ENCODE assay signal across 1 cellular context in the genomic region with DNA sequence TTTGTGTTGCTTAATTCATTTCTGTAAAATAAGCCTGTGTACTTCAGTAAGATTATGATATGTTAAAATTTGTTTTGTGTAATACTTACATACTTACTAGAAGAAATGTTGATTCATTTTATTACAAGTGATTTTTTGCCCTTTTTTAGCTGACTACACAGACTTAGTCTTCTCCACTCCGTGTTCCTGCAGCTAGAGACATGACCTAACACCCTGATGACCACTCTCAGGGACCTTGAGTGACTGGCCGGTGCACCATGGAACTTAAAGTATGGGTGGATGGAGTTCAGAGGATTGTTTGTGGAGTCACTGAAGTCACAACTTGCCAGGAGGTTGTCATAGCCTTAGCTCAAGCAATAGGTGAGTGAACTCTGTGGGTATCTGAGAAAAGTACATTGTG.
TF ChIP-seq lines count a peak whose summit lies in the region.

No MANE protein-coding gene starts in this region.

TF ChIP-seq in A549, 52 proteins besides CTCF, POLR2A, EP300 and RAD21 (continued from another document):
- TF ChIP-seq BHLHE40 (IDR thresholded peaks at IDR 0.05; ENCODE audit: low read depth, low read length) (no peak), TP53 (CRISPR knock-in tag; IDR thresholded peaks at IDR 0.05) (no peak), RFX5 (IDR thresholded peaks at IDR 0.05) (no peak), NR3C1 (IDR thresholded peaks at IDR 0.05) (no peak), CHD4 (IDR thresholded peaks at IDR 0.05; ENCODE audit: borderline replicate concordance) (no peak)
- TF ChIP-seq, protein P1, sequence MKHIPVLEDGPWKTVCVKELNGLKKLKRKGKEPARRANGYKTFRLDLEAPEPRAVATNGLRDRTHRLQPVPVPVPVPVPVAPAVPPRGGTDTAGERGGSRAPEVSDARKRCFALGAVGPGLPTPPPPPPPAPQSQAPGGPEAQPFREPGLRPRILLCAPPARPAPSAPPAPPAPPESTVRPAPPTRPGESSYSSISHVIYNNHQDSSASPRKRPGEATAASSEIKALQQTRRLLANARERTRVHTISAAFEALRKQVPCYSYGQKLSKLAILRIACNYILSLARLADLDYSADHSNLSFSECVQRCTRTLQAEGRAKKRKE (CRISPR knock-in tag; IDR thresholded peaks at IDR 0.05; ENCODE audit: low read depth) = no peak
